ENCODE assay signal across 13 cellular contexts in genomic region chr22:39344046-39344390, GRCh38. TPM values are rescaled to one million over a fixed set of nuclear protein-coding genes. Genes with fewer than 3 reads are reported as not detected.
"Had no signal": no experiment of that assay in that cellular context is flagged by ENCODE, and none has a peak within 500 bp of the region (broad histone marks: within the 10 kb centered on the region; RNA-seq: fewer than 3 reads in every experiment).

No MANE protein-coding gene starts in this region.

- H3K9me3 Mint-ChIP-seq: activated naive CD8-positive, alpha-beta T cell treated with anti-CD3 and anti-CD28 coated beads, Interleukin-2, amount 50 U/mL, for 24 hours; activated T-helper 1 cell treated with anti-CD3 and anti-CD28 coated beads, Interleukin-12 subunit alpha, Interleukin-12 subunit beta, Interleukin-2, Interleukin-4 antibody, amounts not matched to agents 30 ng/mL and 10 ng/mL and 1 ng/mL, durations not matched to agents 14 hours and 24 hours and 36 hours; dendritic cell treated with granulocyte-macrophage colony-stimulating factor and Interleukin-4, amounts not matched to agents 40 ng/mL and 50 ng/mL, for 4 days; immature natural killer cell; nephron progenitor cell; stimulated activated naive B cell treated with anti-CD40 and anti-IgM and Interleukin-4, amounts not matched to agents 10 μg/mL and 1 μg/mL and 100 μg/mL, for 72 hours had no signal

- H3K27ac Mint-ChIP-seq: activated CD8-positive, alpha-beta T cell treated with anti-CD3 and anti-CD28 coated beads, Interleukin-2, amount 10 ng/mL, durations not matched to agents 7 days and 5 days; activated naive CD8-positive, alpha-beta T cell treated with anti-CD3 and anti-CD28 coated beads, Interleukin-2, amount 50 U/mL, for 24 hours; activated T-helper 1 cell treated with anti-CD3 and anti-CD28 coated beads, Interleukin-12 subunit alpha, Interleukin-12 subunit beta, Interleukin-2, Interleukin-4 antibody, amounts not matched to agents 30 ng/mL and 10 ng/mL and 1 ng/mL, durations not matched to agents 14 hours and 24 hours and 36 hours; dendritic cell treated with granulocyte-macrophage colony-stimulating factor and Interleukin-4, amounts not matched to agents 40 ng/mL and 50 ng/mL, for 4 days; immature natural killer cell; nephron progenitor cell; stimulated activated naive B cell treated with anti-CD40 and anti-IgM and Interleukin-4, amounts not matched to agents 10 μg/mL and 1 μg/mL and 100 μg/mL, for 72 hours had no signal

- H3K27me3 ChIP-seq: testis, upper lobe of right lung had no signal

- H3K4me3 Mint-ChIP-seq: activated CD8-positive, alpha-beta T cell treated with anti-CD3 and anti-CD28 coated beads, Interleukin-2, amount 10 ng/mL, durations not matched to agents 7 days and 5 days; activated naive CD8-positive, alpha-beta T cell treated with anti-CD3 and anti-CD28 coated beads, Interleukin-2, amount 50 U/mL, for 24 hours; activated T-helper 1 cell treated with anti-CD3 and anti-CD28 coated beads, Interleukin-12 subunit alpha, Interleukin-12 subunit beta, Interleukin-2, Interleukin-4 antibody, amounts not matched to agents 30 ng/mL and 10 ng/mL and 1 ng/mL, durations not matched to agents 14 hours and 24 hours and 36 hours; dendritic cell treated with granulocyte-macrophage colony-stimulating factor and Interleukin-4, amounts not matched to agents 40 ng/mL and 50 ng/mL, for 4 days; nephron progenitor cell; stimulated activated naive B cell treated with anti-CD40 and anti-IgM and Interleukin-4, amounts not matched to agents 10 μg/mL and 1 μg/mL and 100 μg/mL, for 72 hours had no signal

- H3K27ac ChIP-seq: foreskin keratinocyte, lower lobe of right lung, testis, upper lobe of right lung had no signal

- H3K9me3 ChIP-seq: lower lobe of right lung, mucosa of descending colon, testis, upper lobe of right lung had no signal

- DNase-seq: activated gamma-delta T cell had no signal

- H3K4me3 ChIP-seq: lower lobe of right lung, mucosa of descending colon, testis, upper lobe of right lung had no signal

- H3K36me3 ChIP-seq: lower lobe of right lung, upper lobe of right lung had no signal

- H3K36me3 Mint-ChIP-seq: immature natural killer cell; stimulated activated naive B cell treated with anti-CD40 and anti-IgM and Interleukin-4, amounts not matched to agents 10 μg/mL and 1 μg/mL and 100 μg/mL, for 72 hours had no signal

- H3K4me1 ChIP-seq: foreskin keratinocyte had no signal

RNA-seq across cellular contexts. Expression of gene SYNGR1, which starts 5.8 kb away (rescaled TPM):
- total RNA-seq: activated T-helper 1 cell treated with anti-CD3 and anti-CD28 coated beads, Interleukin-12 subunit alpha, Interleukin-12 subunit beta, Interleukin-2, Interleukin-4 antibody, amounts not matched to agents 30 ng/mL and 10 ng/mL and 1 ng/mL, durations not matched to agents 14 hours and 24 hours and 36 hours had no signal
